Comparison of ENCODE assay signal across 2 cellular contexts in the genomic region with DNA sequence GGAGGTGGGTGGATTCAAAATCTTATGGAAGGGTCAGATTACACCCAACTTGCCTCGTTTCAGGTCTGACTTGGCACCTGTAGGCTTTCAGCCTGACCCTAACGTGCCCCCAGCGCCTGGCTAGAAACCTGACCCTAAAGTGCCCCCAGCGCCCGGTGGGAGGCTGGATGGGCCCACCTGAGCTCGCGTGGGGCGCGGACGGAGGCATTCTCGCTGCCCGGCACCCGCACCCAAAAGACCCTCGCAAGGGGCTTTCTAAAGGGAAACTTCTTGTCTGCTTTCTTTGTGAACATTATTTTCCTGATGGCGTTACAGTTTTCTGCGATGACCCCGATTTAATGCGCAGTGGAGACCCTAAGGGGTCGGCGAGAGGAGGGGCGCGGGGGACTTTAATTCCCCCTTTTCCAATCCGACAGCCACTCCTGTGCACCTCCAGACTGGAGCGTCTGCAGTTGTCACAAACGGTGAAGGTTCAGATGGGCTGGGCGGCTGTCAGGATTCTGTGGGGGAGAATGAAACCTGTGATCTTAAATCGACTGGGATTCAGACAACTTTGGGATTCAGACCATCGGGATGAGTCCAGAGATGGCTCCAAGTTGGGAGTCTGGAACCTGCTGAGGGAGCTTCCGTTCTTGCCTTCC.
TF ChIP-seq lines count a peak whose summit lies in the region.

No MANE protein-coding gene starts in this region.

TF ChIP-seq in IMR-90, 13 proteins besides CTCF, POLR2A, EP300 and RAD21:
- TF ChIP-seq, protein P1, sequence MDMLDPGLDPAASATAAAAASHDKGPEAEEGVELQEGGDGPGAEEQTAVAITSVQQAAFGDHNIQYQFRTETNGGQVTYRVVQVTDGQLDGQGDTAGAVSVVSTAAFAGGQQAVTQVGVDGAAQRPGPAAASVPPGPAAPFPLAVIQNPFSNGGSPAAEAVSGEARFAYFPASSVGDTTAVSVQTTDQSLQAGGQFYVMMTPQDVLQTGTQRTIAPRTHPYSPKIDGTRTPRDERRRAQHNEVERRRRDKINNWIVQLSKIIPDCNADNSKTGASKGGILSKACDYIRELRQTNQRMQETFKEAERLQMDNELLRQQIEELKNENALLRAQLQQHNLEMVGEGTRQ (IDR thresholded peaks at IDR 0.05; ENCODE audit: low read depth, low read length), result no peak
- TF ChIP-seq MAFK (IDR thresholded peaks at IDR 0.05; ENCODE audit: low read depth, low read length) (no peak), RCOR1 (IDR thresholded peaks at IDR 0.05; ENCODE audit: insufficient replicate concordance, low read length) (no peak), BHLHE40 (IDR thresholded peaks at IDR 0.05; ENCODE audit: low read depth, low read length) (no peak), FOS (IDR thresholded peaks at IDR 0.05; ENCODE audit: low read depth, low read length) (no peak), SMC3 (IDR thresholded peaks at IDR 0.05; ENCODE audit: low read depth, low read length) (no peak), MXI1 (IDR thresholded peaks at IDR 0.05; ENCODE audit: borderline replicate concordance, low read depth, low read length) (no peak), RFX5 (IDR thresholded peaks at IDR 0.05; ENCODE audit: low read depth, low read length) (no peak), CEBPB (IDR thresholded peaks at IDR 0.05; ENCODE audit: low read depth, low read length) (no peak), MAZ (IDR thresholded peaks at IDR 0.05; ENCODE audit: borderline replicate concordance, low read depth, low read length) (no peak), CHD1 (IDR thresholded peaks at IDR 0.05; ENCODE audit: low read depth, low read length) (no peak), NFE2L2 (IDR thresholded peaks at IDR 0.05; ENCODE audit: low read depth, low read length) (no peak)
- TF ChIP-seq, protein P2, sequence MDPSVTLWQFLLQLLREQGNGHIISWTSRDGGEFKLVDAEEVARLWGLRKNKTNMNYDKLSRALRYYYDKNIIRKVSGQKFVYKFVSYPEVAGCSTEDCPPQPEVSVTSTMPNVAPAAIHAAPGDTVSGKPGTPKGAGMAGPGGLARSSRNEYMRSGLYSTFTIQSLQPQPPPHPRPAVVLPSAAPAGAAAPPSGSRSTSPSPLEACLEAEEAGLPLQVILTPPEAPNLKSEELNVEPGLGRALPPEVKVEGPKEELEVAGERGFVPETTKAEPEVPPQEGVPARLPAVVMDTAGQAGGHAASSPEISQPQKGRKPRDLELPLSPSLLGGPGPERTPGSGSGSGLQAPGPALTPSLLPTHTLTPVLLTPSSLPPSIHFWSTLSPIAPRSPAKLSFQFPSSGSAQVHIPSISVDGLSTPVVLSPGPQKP (IDR thresholded peaks at IDR 0.05; ENCODE audit: borderline replicate concordance, low read depth, low read length), result no peak

TF ChIP-seq in GM12878, 131 proteins besides CTCF, POLR2A, EP300 and RAD21:
- no peak for TF ChIP-seq SP1 (IDR thresholded peaks at IDR 0.05; ENCODE audit: low read depth, low read length)
- TF ChIP-seq SUZ12 (IDR thresholded peaks at IDR 0.05; ENCODE audit: unreplicated experiment), result peak; percentile 34
